Comparison of ENCODE assay signal across 8 cellular contexts in genomic region chr6:27098956-27099355, GRCh38.
"Had no signal": no experiment of that assay in that cellular context is flagged by ENCODE, and none has a peak within 500 bp of the region (broad histone marks: within the 10 kb centered on the region; RNA-seq: fewer than 3 reads in every experiment).

No MANE protein-coding gene starts in this region.

- H3K27ac Mint-ChIP-seq: IgD-negative memory B cell had no signal

- H3K4me3 ChIP-seq: K562 had no signal

- ATAC-seq: HepG2, K562 had no signal

- DNase-seq: IMR-90, KBM-7, KG1 had no signal

- H3K27ac ChIP-seq: HL-60, KMS-11 had no signal

- H3K4me3 Mint-ChIP-seq: IgD-negative memory B cell had no signal

- H3K4me2 ChIP-seq: KMS-11 had no signal
